1 cellular context compared by ENCODE assay signal in genomic region chr1:38817267-38817957, GRCh38.
TF ChIP-seq lines count a peak whose summit lies in the region.

No MANE protein-coding gene starts in this region.

TF ChIP-seq in K562, 482 proteins besides CTCF, POLR2A, EP300 and RAD21 (continued from another document):
- TF ChIP-seq, protein P1, sequence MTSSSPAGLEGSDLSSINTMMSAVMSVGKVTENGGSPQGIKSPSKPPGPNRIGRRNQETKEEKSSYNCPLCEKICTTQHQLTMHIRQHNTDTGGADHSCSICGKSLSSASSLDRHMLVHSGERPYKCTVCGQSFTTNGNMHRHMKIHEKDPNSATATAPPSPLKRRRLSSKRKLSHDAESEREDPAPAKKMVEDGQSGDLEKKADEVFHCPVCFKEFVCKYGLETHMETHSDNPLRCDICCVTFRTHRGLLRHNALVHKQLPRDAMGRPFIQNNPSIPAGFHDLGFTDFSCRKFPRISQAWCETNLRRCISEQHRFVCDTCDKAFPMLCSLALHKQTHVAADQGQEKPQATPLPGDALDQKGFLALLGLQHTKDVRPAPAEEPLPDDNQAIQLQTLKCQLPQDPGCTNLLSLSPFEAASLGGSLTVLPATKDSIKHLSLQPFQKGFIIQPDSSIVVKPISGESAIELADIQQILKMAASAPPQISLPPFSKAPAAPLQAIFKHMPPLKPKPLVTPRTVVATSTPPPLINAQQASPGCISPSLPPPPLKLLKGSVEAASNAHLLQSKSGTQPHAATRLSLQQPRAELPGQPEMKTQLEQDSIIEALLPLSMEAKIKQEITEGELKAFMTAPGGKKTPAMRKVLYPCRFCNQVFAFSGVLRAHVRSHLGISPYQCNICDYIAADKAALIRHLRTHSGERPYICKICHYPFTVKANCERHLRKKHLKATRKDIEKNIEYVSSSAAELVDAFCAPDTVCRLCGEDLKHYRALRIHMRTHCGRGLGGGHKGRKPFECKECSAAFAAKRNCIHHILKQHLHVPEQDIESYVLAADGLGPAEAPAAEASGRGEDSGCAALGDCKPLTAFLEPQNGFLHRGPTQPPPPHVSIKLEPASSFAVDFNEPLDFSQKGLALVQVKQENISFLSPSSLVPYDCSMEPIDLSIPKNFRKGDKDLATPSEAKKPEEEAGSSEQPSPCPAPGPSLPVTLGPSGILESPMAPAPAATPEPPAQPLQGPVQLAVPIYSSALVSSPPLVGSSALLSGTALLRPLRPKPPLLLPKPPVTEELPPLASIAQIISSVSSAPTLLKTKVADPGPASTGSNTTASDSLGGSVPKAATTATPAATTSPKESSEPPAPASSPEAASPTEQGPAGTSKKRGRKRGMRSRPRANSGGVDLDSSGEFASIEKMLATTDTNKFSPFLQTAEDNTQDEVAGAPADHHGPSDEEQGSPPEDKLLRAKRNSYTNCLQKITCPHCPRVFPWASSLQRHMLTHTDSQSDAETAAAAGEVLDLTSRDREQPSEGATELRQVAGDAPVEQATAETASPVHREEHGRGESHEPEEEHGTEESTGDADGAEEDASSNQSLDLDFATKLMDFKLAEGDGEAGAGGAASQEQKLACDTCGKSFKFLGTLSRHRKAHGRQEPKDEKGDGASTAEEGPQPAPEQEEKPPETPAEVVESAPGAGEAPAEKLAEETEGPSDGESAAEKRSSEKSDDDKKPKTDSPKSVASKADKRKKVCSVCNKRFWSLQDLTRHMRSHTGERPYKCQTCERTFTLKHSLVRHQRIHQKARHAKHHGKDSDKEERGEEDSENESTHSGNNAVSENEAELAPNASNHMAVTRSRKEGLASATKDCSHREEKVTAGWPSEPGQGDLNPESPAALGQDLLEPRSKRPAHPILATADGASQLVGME (CRISPR knock-in tag; IDR thresholded peaks at IDR 0.05) = no peak
- TF ChIP-seq TCF15 (CRISPR knock-in tag; IDR thresholded peaks at IDR 0.05) (no peak), SIRT6 (IDR thresholded peaks at IDR 0.05; ENCODE audit: low read depth, low read length) (no peak), ARID1B (IDR thresholded peaks at IDR 0.05) (no peak), ZSCAN32 (CRISPR knock-in tag; IDR thresholded peaks at IDR 0.05) (no peak), ARID4B (CRISPR knock-in tag; IDR thresholded peaks at IDR 0.05) (0 out of 2 replicates have a peak, but pooled peaks have one; percentile 3), FOXJ2 (tag; IDR thresholded peaks at IDR 0.05) (no peak), BACH1 (tag; IDR thresholded peaks at IDR 0.05) (no peak), BRCA1 (IDR thresholded peaks at IDR 0.05) (no peak), BRCA1 (CRISPR knock-in tag; IDR thresholded peaks at IDR 0.05) (no peak), NCOR1 (IDR thresholded peaks at IDR 0.05) (no peak), SMAD3 (CRISPR knock-in tag; conservative IDR thresholded peaks at IDR 0.05) (no peak), CTBP1 (IDR thresholded peaks at IDR 0.05; ENCODE audit: borderline replicate concordance) (no peak), ZNF75A (CRISPR knock-in tag; IDR thresholded peaks at IDR 0.05) (no peak)
- TF ChIP-seq, protein P2, sequence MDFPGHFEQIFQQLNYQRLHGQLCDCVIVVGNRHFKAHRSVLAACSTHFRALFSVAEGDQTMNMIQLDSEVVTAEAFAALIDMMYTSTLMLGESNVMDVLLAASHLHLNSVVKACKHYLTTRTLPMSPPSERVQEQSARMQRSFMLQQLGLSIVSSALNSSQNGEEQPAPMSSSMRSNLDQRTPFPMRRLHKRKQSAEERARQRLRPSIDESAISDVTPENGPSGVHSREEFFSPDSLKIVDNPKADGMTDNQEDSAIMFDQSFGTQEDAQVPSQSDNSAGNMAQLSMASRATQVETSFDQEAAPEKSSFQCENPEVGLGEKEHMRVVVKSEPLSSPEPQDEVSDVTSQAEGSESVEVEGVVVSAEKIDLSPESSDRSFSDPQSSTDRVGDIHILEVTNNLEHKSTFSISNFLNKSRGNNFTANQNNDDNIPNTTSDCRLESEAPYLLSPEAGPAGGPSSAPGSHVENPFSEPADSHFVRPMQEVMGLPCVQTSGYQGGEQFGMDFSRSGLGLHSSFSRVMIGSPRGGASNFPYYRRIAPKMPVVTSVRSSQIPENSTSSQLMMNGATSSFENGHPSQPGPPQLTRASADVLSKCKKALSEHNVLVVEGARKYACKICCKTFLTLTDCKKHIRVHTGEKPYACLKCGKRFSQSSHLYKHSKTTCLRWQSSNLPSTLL (IDR thresholded peaks at IDR 0.05) = no peak
- TF ChIP-seq, protein P3, sequence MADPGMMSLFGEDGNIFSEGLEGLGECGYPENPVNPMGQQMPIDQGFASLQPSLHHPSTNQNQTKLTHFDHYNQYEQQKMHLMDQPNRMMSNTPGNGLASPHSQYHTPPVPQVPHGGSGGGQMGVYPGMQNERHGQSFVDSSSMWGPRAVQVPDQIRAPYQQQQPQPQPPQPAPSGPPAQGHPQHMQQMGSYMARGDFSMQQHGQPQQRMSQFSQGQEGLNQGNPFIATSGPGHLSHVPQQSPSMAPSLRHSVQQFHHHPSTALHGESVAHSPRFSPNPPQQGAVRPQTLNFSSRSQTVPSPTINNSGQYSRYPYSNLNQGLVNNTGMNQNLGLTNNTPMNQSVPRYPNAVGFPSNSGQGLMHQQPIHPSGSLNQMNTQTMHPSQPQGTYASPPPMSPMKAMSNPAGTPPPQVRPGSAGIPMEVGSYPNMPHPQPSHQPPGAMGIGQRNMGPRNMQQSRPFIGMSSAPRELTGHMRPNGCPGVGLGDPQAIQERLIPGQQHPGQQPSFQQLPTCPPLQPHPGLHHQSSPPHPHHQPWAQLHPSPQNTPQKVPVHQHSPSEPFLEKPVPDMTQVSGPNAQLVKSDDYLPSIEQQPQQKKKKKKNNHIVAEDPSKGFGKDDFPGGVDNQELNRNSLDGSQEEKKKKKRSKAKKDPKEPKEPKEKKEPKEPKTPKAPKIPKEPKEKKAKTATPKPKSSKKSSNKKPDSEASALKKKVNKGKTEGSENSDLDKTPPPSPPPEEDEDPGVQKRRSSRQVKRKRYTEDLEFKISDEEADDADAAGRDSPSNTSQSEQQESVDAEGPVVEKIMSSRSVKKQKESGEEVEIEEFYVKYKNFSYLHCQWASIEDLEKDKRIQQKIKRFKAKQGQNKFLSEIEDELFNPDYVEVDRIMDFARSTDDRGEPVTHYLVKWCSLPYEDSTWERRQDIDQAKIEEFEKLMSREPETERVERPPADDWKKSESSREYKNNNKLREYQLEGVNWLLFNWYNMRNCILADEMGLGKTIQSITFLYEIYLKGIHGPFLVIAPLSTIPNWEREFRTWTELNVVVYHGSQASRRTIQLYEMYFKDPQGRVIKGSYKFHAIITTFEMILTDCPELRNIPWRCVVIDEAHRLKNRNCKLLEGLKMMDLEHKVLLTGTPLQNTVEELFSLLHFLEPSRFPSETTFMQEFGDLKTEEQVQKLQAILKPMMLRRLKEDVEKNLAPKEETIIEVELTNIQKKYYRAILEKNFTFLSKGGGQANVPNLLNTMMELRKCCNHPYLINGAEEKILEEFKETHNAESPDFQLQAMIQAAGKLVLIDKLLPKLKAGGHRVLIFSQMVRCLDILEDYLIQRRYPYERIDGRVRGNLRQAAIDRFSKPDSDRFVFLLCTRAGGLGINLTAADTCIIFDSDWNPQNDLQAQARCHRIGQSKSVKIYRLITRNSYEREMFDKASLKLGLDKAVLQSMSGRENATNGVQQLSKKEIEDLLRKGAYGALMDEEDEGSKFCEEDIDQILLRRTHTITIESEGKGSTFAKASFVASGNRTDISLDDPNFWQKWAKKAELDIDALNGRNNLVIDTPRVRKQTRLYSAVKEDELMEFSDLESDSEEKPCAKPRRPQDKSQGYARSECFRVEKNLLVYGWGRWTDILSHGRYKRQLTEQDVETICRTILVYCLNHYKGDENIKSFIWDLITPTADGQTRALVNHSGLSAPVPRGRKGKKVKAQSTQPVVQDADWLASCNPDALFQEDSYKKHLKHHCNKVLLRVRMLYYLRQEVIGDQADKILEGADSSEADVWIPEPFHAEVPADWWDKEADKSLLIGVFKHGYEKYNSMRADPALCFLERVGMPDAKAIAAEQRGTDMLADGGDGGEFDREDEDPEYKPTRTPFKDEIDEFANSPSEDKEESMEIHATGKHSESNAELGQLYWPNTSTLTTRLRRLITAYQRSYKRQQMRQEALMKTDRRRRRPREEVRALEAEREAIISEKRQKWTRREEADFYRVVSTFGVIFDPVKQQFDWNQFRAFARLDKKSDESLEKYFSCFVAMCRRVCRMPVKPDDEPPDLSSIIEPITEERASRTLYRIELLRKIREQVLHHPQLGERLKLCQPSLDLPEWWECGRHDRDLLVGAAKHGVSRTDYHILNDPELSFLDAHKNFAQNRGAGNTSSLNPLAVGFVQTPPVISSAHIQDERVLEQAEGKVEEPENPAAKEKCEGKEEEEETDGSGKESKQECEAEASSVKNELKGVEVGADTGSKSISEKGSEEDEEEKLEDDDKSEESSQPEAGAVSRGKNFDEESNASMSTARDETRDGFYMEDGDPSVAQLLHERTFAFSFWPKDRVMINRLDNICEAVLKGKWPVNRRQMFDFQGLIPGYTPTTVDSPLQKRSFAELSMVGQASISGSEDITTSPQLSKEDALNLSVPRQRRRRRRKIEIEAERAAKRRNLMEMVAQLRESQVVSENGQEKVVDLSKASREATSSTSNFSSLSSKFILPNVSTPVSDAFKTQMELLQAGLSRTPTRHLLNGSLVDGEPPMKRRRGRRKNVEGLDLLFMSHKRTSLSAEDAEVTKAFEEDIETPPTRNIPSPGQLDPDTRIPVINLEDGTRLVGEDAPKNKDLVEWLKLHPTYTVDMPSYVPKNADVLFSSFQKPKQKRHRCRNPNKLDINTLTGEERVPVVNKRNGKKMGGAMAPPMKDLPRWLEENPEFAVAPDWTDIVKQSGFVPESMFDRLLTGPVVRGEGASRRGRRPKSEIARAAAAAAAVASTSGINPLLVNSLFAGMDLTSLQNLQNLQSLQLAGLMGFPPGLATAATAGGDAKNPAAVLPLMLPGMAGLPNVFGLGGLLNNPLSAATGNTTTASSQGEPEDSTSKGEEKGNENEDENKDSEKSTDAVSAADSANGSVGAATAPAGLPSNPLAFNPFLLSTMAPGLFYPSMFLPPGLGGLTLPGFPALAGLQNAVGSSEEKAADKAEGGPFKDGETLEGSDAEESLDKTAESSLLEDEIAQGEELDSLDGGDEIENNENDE (IDR thresholded peaks at IDR 0.05; ENCODE audit: low read depth, low read length) = no peak
